ENCODE assay signal across 20 cellular contexts in genomic region chr18:74918276-74918675, GRCh38.
"Had no signal": no experiment of that assay in that cellular context is flagged by ENCODE, and none has a peak within 500 bp of the region (broad histone marks: within the 10 kb centered on the region; RNA-seq: fewer than 3 reads in every experiment).

No MANE protein-coding gene starts in this region.

- H3K4me3 ChIP-seq: gastrocnemius medialis, heart right ventricle, right atrium auricular region, sigmoid colon, skin epidermis, testis, tibial nerve had no signal

- DNase-seq: effector memory CD8-positive, alpha-beta T cell; erythroblast; gastrocnemius medialis; heart right ventricle; hypothalamus; islet precursor cell; mammary epithelial cell; naive thymus-derived CD4-positive, alpha-beta T cell; posterior cingulate gyrus; sigmoid colon; stimulated activated CD4-positive, alpha-beta T cell treated with anti-CD3 and anti-CD28 coated beads, Interleukin-2, amount 100 ng/mL, for 24 hours; stimulated activated CD4-positive, alpha-beta T cell treated with anti-CD3 and anti-CD28 coated beads, Interleukin-4, amount 100 ng/mL, for 4 hours; stimulated activated naive B cell treated with anti-CD40 and anti-IgM and Interleukin-4, amounts not matched to agents 10 μg/mL and 1 μg/mL and 100 μg/mL, for 72 hours; stimulated activated naive CD8-positive, alpha-beta T cell treated with anti-CD3 and anti-CD28 coated beads, Interleukin-15, amount 100 ng/mL, for 72 hours; testis had no signal

- H3K27me3 ChIP-seq: gastrocnemius medialis, heart right ventricle, neutrophil, right atrium auricular region, sigmoid colon, testis, tibial nerve had no signal

- ATAC-seq: effector memory CD8-positive, alpha-beta T cell; gastrocnemius medialis; heart right ventricle; left lobe of liver; naive thymus-derived CD4-positive, alpha-beta T cell; stimulated activated naive B cell treated with anti-CD40 and anti-IgM and Interleukin-4, amounts not matched to agents 10 μg/mL and 1 μg/mL and 100 μg/mL, for 72 hours; stimulated activated naive CD8-positive, alpha-beta T cell treated with anti-CD3 and anti-CD28 coated beads, Interleukin-15, amount 100 ng/mL, for 72 hours had no signal

- H3K4me1 ChIP-seq: gastrocnemius medialis, right atrium auricular region, sigmoid colon, testis had no signal

- H3K27ac ChIP-seq: gastrocnemius medialis, heart right ventricle, neutrophil, right atrium auricular region, sigmoid colon, skin epidermis, testis, tibial nerve had no signal

- H3K9me3 ChIP-seq: gastrocnemius medialis, heart right ventricle, neutrophil, right atrium auricular region, sigmoid colon, testis, tibial nerve had no signal

- H3K36me3 ChIP-seq: gastrocnemius medialis had no signal
